Comparison of ENCODE assay signal across 40 cellular contexts in genomic region chr14:52188381-52188780, GRCh38.
"Had no signal": no experiment of that assay in that cellular context is flagged by ENCODE, and none has a peak within 500 bp of the region (broad histone marks: within the 10 kb centered on the region; RNA-seq: fewer than 3 reads in every experiment).

No MANE protein-coding gene starts in this region.

- FAIRE-seq: astrocyte, colon, endometrium, keratinocyte, TTC549 had no signal

- ATAC-seq: gastrocnemius medialis, left cardiac atrium, left ventricle myocardium superior, mucosa of descending colon, right lobe of liver had no signal

- H3K4me3 Mint-ChIP-seq: activated CD4-positive, alpha-beta memory T cell treated with anti-CD3 and anti-CD28 coated beads for 36 hours; activated naive CD4-positive, alpha-beta T cell treated with anti-CD3 and anti-CD28 coated beads, Interleukin-2, amount 10 ng/mL, durations not matched to agents 7 days and 5 days; activated naive CD8-positive, alpha-beta T cell treated with anti-CD3 and anti-CD28 coated beads, Interleukin-2, amount 10 ng/mL, durations not matched to agents 7 days and 5 days; activated T-helper 1 cell treated with anti-CD3 and anti-CD28 coated beads, Interleukin-12 subunit alpha, Interleukin-12 subunit beta, Interleukin-2, Interleukin-4 antibody, amounts not matched to agents 30 ng/mL and 10 ng/mL and 1 ng/mL, durations not matched to agents 14 hours and 24 hours and 36 hours; central memory CD8-positive, alpha-beta T cell; nephron progenitor cell; T-helper 1 cell treated with Interleukin-12 subunit alpha and Interleukin-12 subunit beta and Interleukin-4 antibody, amounts not matched to agents 30 μg/mL and 1 μg/mL, for 36 hours had no signal

- H3K4me1 Mint-ChIP-seq: activated naive CD4-positive, alpha-beta T cell treated with anti-CD3 and anti-CD28 coated beads, Interleukin-2, amount 10 ng/mL, durations not matched to agents 7 days and 5 days had no signal

- H3K4me1 ChIP-seq: esophagus squamous epithelium, gastrocnemius medialis, right lobe of liver, stomach, thyroid gland, upper lobe of left lung, vagina had no signal

- H3K9me3 ChIP-seq: esophagus squamous epithelium, gastrocnemius medialis, mucosa of descending colon, neutrophil, ovary, right lobe of liver, stomach, thyroid gland, upper lobe of left lung, vagina had no signal

- H3K27me3 ChIP-seq: brain microvascular endothelial cell, esophagus squamous epithelium, gastrocnemius medialis, neutrophil, ovary, right lobe of liver, stomach, thyroid gland, upper lobe of left lung, vagina had no signal

- H3K36me3 Mint-ChIP-seq: activated CD4-positive, alpha-beta memory T cell treated with anti-CD3 and anti-CD28 coated beads for 36 hours; activated naive CD4-positive, alpha-beta T cell treated with anti-CD3 and anti-CD28 coated beads, Interleukin-2, amount 10 ng/mL, durations not matched to agents 7 days and 5 days had no signal

- H3K27ac Mint-ChIP-seq: activated CD4-positive, alpha-beta memory T cell treated with anti-CD3 and anti-CD28 coated beads for 36 hours; activated naive CD4-positive, alpha-beta T cell treated with anti-CD3 and anti-CD28 coated beads, Interleukin-2, amount 10 ng/mL, durations not matched to agents 7 days and 5 days; activated naive CD8-positive, alpha-beta T cell treated with anti-CD3 and anti-CD28 coated beads, Interleukin-2, amount 10 ng/mL, durations not matched to agents 7 days and 5 days; activated T-helper 1 cell treated with anti-CD3 and anti-CD28 coated beads, Interleukin-12 subunit alpha, Interleukin-12 subunit beta, Interleukin-2, Interleukin-4 antibody, amounts not matched to agents 30 ng/mL and 10 ng/mL and 1 ng/mL, durations not matched to agents 14 hours and 24 hours and 36 hours; nephron progenitor cell; progenitor cell of endocrine pancreas; T-helper 1 cell treated with Interleukin-12 subunit alpha and Interleukin-12 subunit beta and Interleukin-4 antibody, amounts not matched to agents 30 μg/mL and 1 μg/mL, for 36 hours had no signal

- H3K4me3 ChIP-seq: esophagus squamous epithelium, gastrocnemius medialis, mucosa of descending colon, ovary, right lobe of liver, skin epidermis, stomach, thyroid gland, upper lobe of left lung, vagina had no signal

- H3K9me3 Mint-ChIP-seq: activated CD4-positive, alpha-beta memory T cell treated with anti-CD3 and anti-CD28 coated beads for 36 hours; activated naive CD4-positive, alpha-beta T cell treated with anti-CD3 and anti-CD28 coated beads, Interleukin-2, amount 10 ng/mL, durations not matched to agents 7 days and 5 days had no signal

- DNase-seq: activated CD4-positive, alpha-beta memory T cell treated with anti-CD3 and anti-CD28 coated beads for 36 hours; activated CD4-positive, alpha-beta T cell treated with anti-CD3 and anti-CD28 coated beads for 48 hours; activated CD8-positive, alpha-beta memory T cell treated with anti-CD3 and anti-CD28 coated beads, Interleukin-2, amount 50 U/mL, for 4 hours; activated gamma-delta T cell; activated naive CD4-positive, alpha-beta T cell treated with anti-CD3 and anti-CD28 coated beads, Interleukin-2, amount 10 ng/mL, durations not matched to agents 7 days and 5 days; activated naive CD8-positive, alpha-beta T cell treated with anti-CD3 and anti-CD28 coated beads, Interleukin-2, amount 10 ng/mL, durations not matched to agents 7 days and 5 days; activated T-cell treated with anti-CD3 and anti-CD28 coated beads, Interleukin-2, amount 50 U/mL, for 1 hour; amniotic stem cell; brain microvascular endothelial cell; dermis blood vessel endothelial cell; effector CD8-positive, alpha-beta T cell; esophagus squamous epithelium; gastrocnemius medialis; glutamatergic neuron; left cardiac atrium; left ventricle myocardium superior; mucosa of descending colon; nephron progenitor cell; ovary; right lobe of liver; stimulated activated CD4-positive, alpha-beta T cell treated with anti-CD3 and anti-CD28 coated beads, Interleukin-12 subunit alpha, Interleukin-12 subunit beta, amount 100 ng/mL, for 4 hours; stimulated activated CD4-positive, alpha-beta T cell treated with anti-CD3 and anti-CD28 coated beads, Interleukin-4, amount 100 ng/mL, for 1 hour; stomach; T-helper 9 cell; thyroid gland had no signal

- H3K27ac ChIP-seq: brain microvascular endothelial cell, epithelial cell of prostate, esophagus squamous epithelium, gastrocnemius medialis, neutrophil, ovary, right lobe of liver, skin epidermis, stomach, thyroid gland, upper lobe of left lung, vagina, VCaP had no signal

- H3K27me3 Mint-ChIP-seq: activated CD4-positive, alpha-beta memory T cell treated with anti-CD3 and anti-CD28 coated beads for 36 hours; central memory CD8-positive, alpha-beta T cell; progenitor cell of endocrine pancreas had no signal

- H3K36me3 ChIP-seq: brain microvascular endothelial cell, esophagus squamous epithelium, gastrocnemius medialis, neutrophil, ovary, right lobe of liver, stomach, thyroid gland, upper lobe of left lung, vagina had no signal
